8 cellular contexts compared by ENCODE assay signal in the genomic region with DNA sequence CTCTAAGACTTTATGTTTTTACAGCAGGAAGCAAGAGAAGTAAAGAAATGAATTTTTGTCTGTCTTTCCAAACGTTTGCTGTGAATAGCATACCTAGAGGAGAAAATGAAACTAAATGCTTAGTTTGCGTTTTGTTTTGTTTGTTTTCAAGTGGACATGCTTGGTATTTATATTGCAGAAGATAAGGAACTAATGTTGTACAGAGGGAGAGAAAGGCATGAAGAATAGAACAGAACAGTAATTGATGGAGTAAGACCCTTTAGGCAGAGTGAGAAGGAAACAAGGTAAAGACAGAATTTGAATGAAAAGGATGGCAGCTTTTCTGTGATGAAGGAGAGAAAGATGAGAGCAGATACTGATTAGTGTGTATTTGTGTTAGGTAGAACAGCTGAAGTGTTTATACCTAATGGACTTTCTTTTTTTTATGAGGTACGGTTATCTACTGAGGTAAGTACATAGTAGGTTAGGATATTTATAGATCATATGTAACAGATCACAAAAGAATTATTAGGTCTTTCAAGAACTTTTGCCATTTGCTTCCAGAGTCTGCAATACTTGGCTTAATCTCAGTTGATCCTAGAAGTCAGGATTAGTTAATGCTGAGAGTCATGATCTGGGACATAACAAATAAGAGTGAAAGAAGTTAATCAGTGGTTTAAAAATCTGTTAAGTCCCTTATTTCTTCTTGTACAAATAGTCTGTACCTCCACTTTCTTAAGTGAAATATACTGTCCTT. TPM values are rescaled to one million over a fixed set of nuclear protein-coding genes. Genes with fewer than 3 reads are reported as not detected.
DNase-seq lines count a peak whose midpoint lies in the region; FAIRE-seq and TF ChIP-seq lines count a peak whose summit lies in the region.

No MANE protein-coding gene starts in this region.

- FAIRE-seq in endometrium (lab: Jason Lieb, UNC) = peak; percentile 88

- H3K36me3 ChIP-seq in KMS-11 (ENCODE audit: insufficient read depth) = no peaks in the 10 kb centered on the region
- no peaks in the 10 kb centered on the region for H3K36me3 ChIP-seq in rectal smooth muscle tissue (ENCODE audit: control insufficient read depth, insufficient read depth, low read length)
- H3K36me3 ChIP-seq in H7 (replicated peaks; ENCODE audit: control insufficient read depth, insufficient read depth, low read length) = no peaks in the 10 kb centered on the region

- H3K36me3 Mint-ChIP-seq in activated CD4-positive, alpha-beta T cell treated with anti-CD3 and anti-CD28 coated beads, Interleukin-2, amount 10 ng/mL, durations not matched to agents 24 days and 14 days (ENCODE audit: low read depth) = peaks cover 5% of the 10 kb centered on the region

- H3K4me3 ChIP-seq in KMS-11 (IDR thresholded peaks at IDR 0.05; ENCODE audit: insufficient read depth, low read depth, low read length) (no peak overlapping the region), rectal smooth muscle tissue (ENCODE audit: low read length) (peak overlapping the region; percentile 43), H7 (ENCODE audit: insufficient read depth, low read depth, low read length) (no peak overlapping the region)

- H3K9ac ChIP-seq in KMS-11 (no peak overlapping the region), rectal smooth muscle tissue (ENCODE audit: low read length) (no peak overlapping the region)

- H3K27ac ChIP-seq in KMS-11 (peak overlapping the region; percentile 7; the same call in 1 of the 2 replicates), rectal smooth muscle tissue (ENCODE audit: low read depth, low read length) (no peak overlapping the region)

- no peak for TF ChIP-seq CTCF in KMS-11 (conservative IDR thresholded peaks at IDR 0.05; ENCODE audit: low read depth, low read length)

- H3K27me3 ChIP-seq in KMS-11 (ENCODE audit: insufficient read depth, low read depth) = no peaks in the 10 kb centered on the region
- H3K27me3 ChIP-seq in rectal smooth muscle tissue (ENCODE audit: control insufficient read depth, insufficient read depth, low read length) = no peaks in the 10 kb centered on the region
- H3K27me3 ChIP-seq in H7 (ENCODE audit: control insufficient read depth, insufficient read depth, low read length) = no peaks in the 10 kb centered on the region

- peak overlapping the region; percentile 74 for H3K4me3 Mint-ChIP-seq in activated CD4-positive, alpha-beta T cell treated with anti-CD3 and anti-CD28 coated beads, Interleukin-2, amount 10 ng/mL, durations not matched to agents 24 days and 14 days

- H3K4me1 ChIP-seq in KMS-11 (ENCODE audit: low read depth, poor library complexity, severe bottlenecking) = peaks cover 24% of the 10 kb centered on the region
- peaks cover 12% of the 10 kb centered on the region for H3K4me1 ChIP-seq in rectal smooth muscle tissue (ENCODE audit: control insufficient read depth, insufficient read depth, low read length)

- peak overlapping the region; percentile 13 for H3K27ac Mint-ChIP-seq in activated CD4-positive, alpha-beta T cell treated with anti-CD3 and anti-CD28 coated beads, Interleukin-2, amount 10 ng/mL, durations not matched to agents 24 days and 14 days

- no peak for DNase-seq in activated CD4-positive, alpha-beta T cell treated with anti-CD3 and anti-CD28 coated beads, Interleukin-2, amount 10 ng/mL, durations not matched to agents 24 days and 14 days
- no peak for DNase-seq in activated CD4-positive, alpha-beta T cell treated with anti-CD3 and anti-CD28 coated beads for 4 hours
- DNase-seq in H7 (no peak), globus pallidus (ENCODE audit: low spot score) (no peak)
- DNase-seq in effector CD4-positive, alpha-beta T cell = no peak

- peaks cover 14% of the 10 kb centered on the region for H3K4me1 Mint-ChIP-seq in activated CD4-positive, alpha-beta T cell treated with anti-CD3 and anti-CD28 coated beads, Interleukin-2, amount 10 ng/mL, durations not matched to agents 24 days and 14 days

- H3K4me2 ChIP-seq in KMS-11 = peak overlapping the region; percentile 55

- H3K9me3 Mint-ChIP-seq in activated CD4-positive, alpha-beta T cell treated with anti-CD3 and anti-CD28 coated beads, Interleukin-2, amount 10 ng/mL, durations not matched to agents 24 days and 14 days = no peaks in the 10 kb centered on the region

- intact Hi-C loops in activated CD4-positive, alpha-beta T cell treated with anti-CD3 and anti-CD28 coated beads, Interleukin-2, amount 10 ng/mL, durations not matched to agents 24 days and 14 days (cut with micrococcal nuclease) = loop anchor here (2.0 to 5.0 kb wide), 2 partner anchors 72 to 513 kb away; a partner anchor contains a TSS

- H4K20me1 ChIP-seq in KMS-11 (ENCODE audit: insufficient read depth) = no peaks in the 10 kb centered on the region

- H2AFZ ChIP-seq in KMS-11 (ENCODE audit: low read depth) = no peak overlapping the region; the same call in 1 of the 2 replicates

- H3K27me3 Mint-ChIP-seq in activated CD4-positive, alpha-beta T cell treated with anti-CD3 and anti-CD28 coated beads, Interleukin-2, amount 10 ng/mL, durations not matched to agents 24 days and 14 days = no peaks in the 10 kb centered on the region

- no peaks in the 10 kb centered on the region for H3K79me2 ChIP-seq in KMS-11 (ENCODE audit: insufficient read depth, low read depth)

RNA-seq across cellular contexts. Expression of a gene that starts 36.9 kb away (rescaled TPM):
- not detected in 2 replicates for total RNA-seq in activated CD4-positive, alpha-beta T cell treated with anti-CD3 and anti-CD28 coated beads, Interleukin-2, amount 10 ng/mL, durations not matched to agents 24 days and 14 days
- total RNA-seq in H7 (2014; rRNA removed; shearing (Covaris generic)) = not detected in 2 replicates
